In genomic region chr1:29197590-29197924, GRCh38 we compare ENCODE assay signal across 8 cellular contexts. TPM values are rescaled to one million over a fixed set of nuclear protein-coding genes. Genes with fewer than 3 reads are reported as not detected.
A peak's percentile ranks its signal among the peaks of the same experiment; 100 is the strongest.
DNase-seq lines count a peak whose midpoint lies in the region; FAIRE-seq and TF ChIP-seq lines count a peak whose summit lies in the region.

No MANE protein-coding gene starts in this region.

- H3K4me3 ChIP-seq in AG09309 (ENCODE audit: control insufficient read depth, low read depth, low read length): no peak overlapping the region
- no peak overlapping the region for H3K4me3 ChIP-seq in kidney (ENCODE audit: low read length in 2 of 2)

- H3K9ac ChIP-seq in kidney (ENCODE audit: low read length in 2 of 2): no peak overlapping the region

- FAIRE-seq in GM12891 (lab: Jason Lieb, UNC): no peak
- no peak for FAIRE-seq in kidney (lab: Jason Lieb, UNC)

- no peak overlapping the region for H3K27ac ChIP-seq in kidney (ENCODE audit: low read depth in 2 of 2, low read length in 2 of 2)

- TF ChIP-seq CTCF in AG09309 (IDR thresholded peaks at IDR 0.05; ENCODE audit: control insufficient read depth, insufficient read depth, low read depth, low read length, missing control alignments) (peak; percentile 61), kidney (IDR thresholded peaks at IDR 0.05; ENCODE audit: borderline replicate concordance, extremely low read depth, insufficient read depth) (peak; percentile 15)

- H3K36me3 ChIP-seq in kidney (ENCODE audit: control insufficient read depth in 1 of 2, insufficient read depth in 2 of 2, low read length in 2 of 2): peaks cover 13 to 18% of the 10 kb centered on the region in 2 donors

- DNase-seq in AG09309 (ENCODE audit: low read depth) (no peak), GM12891 (ENCODE audit: insufficient read length, low spot score) (peak; percentile 30), NCI-H460 (ENCODE audit: extremely low read depth, low read depth) (peak; percentile 19), kidney (no peak), dedifferentiated amniotic fluid mesenchymal stem cell (ENCODE audit: extremely low spot score) (no peak), hippocampal formation (lab: John Stamatoyannopoulos, UW) (no peak), nucleus accumbens (lab: John Stamatoyannopoulos, UW) (no peak)
- DNase-seq in activated gamma-delta T cell treated with anti-CD3 and anti-CD28 coated beads, Interleukin-2, amount 50 U/mL, for 16 hours (ENCODE audit: low read depth): peak; percentile 4

- no peaks in the 10 kb centered on the region for H3K9me3 ChIP-seq in kidney (ENCODE audit: control insufficient read depth in 1 of 2, low read length in 2 of 2)

- intact Hi-C loops in kidney (cut with DNase I): no loop called here

- TF ChIP-seq POLR2A in GM12891 (IDR thresholded peaks at IDR 0.05; ENCODE audit: low read depth, low read length): no peak

- H3K4me1 ChIP-seq in kidney (ENCODE audit: control insufficient read depth in 1 of 2, insufficient read depth in 1 of 2, low read depth in 1 of 2, low read length in 2 of 2): peaks cover 0 to 6% of the 10 kb centered on the region in 2 donors

TF ChIP-seq in GM12891, 5 proteins besides CTCF, POLR2A, EP300 and RAD21:
- TF ChIP-seq TAF1 (IDR thresholded peaks at IDR 0.05; ENCODE audit: low read depth, low read length) (no peak), POLR2AphosphoS5 (IDR thresholded peaks at IDR 0.05; ENCODE audit: low read depth, low read length) (no peak), PAX5 (IDR thresholded peaks at IDR 0.05; ENCODE audit: insufficient read depth, low read length, severe bottlenecking) (no peak), SPI1 (IDR thresholded peaks at IDR 0.05; ENCODE audit: low read depth, low read length) (no peak), POU2F2 (IDR thresholded peaks at IDR 0.05; ENCODE audit: low read depth, low read length) (no peak)

RNA-seq across cellular contexts. Expression of gene SRSF4, which starts 15.9 kb away (rescaled TPM):
- polyA plus RNA-seq in GM12891 (2012; ENCODE audit: low read depth, missing spikeins): 58.9 TPM
- 23.1 and 25.0 TPM in 2 replicates for total RNA-seq in NCI-H460 (2014; rRNA removed; shearing (Covaris generic))
- 26.2 and 50.8 TPM in 2 replicates for polyA plus RNA-seq in NCI-H460 (2014; cell fraction: nucleus; rRNA removed)
- total RNA-seq in kidney: 72.3 TPM
- 48.4 TPM for polyA plus RNA-seq in kidney (ENCODE audit: insufficient read depth, low read depth, low replicate concordance)

RNA-seq across cellular contexts. Expression of gene MECR, which starts 33.2 kb away (rescaled TPM):
- polyA plus RNA-seq in GM12891 (2012; ENCODE audit: low read depth, missing spikeins): 25.3 TPM
- 35.8 and 35.9 TPM in 2 replicates for total RNA-seq in NCI-H460 (2014; rRNA removed; shearing (Covaris generic))
- polyA plus RNA-seq in NCI-H460 (2014; cell fraction: nucleus; rRNA removed): 33.6 and 45.0 TPM in 2 replicates
- 27.7 TPM for total RNA-seq in kidney
- polyA plus RNA-seq in kidney (ENCODE audit: insufficient read depth, low read depth, low replicate concordance): 42.6 TPM

RNA-seq across cellular contexts. Expression of gene PTPRU, which starts 38.8 kb away (rescaled TPM):
- polyA plus RNA-seq in GM12891 (2012; ENCODE audit: low read depth, missing spikeins): 0.06 TPM
- total RNA-seq in NCI-H460 (2014; rRNA removed; shearing (Covaris generic)): 7.4 and 8.9 TPM in 2 replicates
- 19.2 and 31.3 TPM in 2 replicates for polyA plus RNA-seq in NCI-H460 (2014; cell fraction: nucleus; rRNA removed)
- total RNA-seq in kidney: 53.6 TPM
- 3.7 TPM for polyA plus RNA-seq in kidney (ENCODE audit: insufficient read depth, low read depth, low replicate concordance)

Comparison
In these comparisons a context has a peak if more than half of its experiments do, and no peak if none do; other contexts are left out.
1. DNase-seq: peak in GM12891 (single experiment), NCI-H460 (single experiment) and activated gamma-delta T cell treated with anti-CD3 and anti-CD28 coated beads, Interleukin-2, amount 50 U/mL, for 16 hours (single experiment); none in AG09309 (single experiment), kidney (single experiment), dedifferentiated amniotic fluid mesenchymal stem cell (single experiment), hippocampal formation (0 of 2) and nucleus accumbens (0 of 56).